In the genomic region with DNA sequence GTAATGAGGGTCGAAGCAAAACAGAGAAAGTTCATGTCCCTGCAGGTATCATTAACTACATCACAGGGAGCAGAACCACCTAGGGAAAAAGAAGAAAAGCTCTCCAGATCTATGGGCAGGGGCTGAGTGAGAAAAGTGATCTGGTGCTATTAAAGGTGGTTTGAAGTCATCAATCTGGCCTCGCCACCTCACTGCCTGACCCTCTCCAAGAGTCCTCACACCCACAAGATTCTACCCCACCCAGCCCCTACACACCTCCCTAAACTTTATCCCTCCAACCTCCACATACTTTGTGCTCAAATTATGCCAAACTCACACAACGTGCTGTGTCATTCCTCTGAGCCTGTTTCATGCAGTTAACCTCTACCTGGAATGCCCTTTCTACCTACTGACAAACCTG, we compare ENCODE assay signal across 19 cellular contexts. TPM values are rescaled to one million over a fixed set of nuclear protein-coding genes. Genes with fewer than 3 reads are reported as not detected.
DNase-seq lines count a peak whose midpoint lies in the region; ATAC-seq, FAIRE-seq and TF ChIP-seq lines count a peak whose summit lies in the region.
"Had no signal": no experiment of that assay in that cellular context is flagged by ENCODE, and none has a peak within 500 bp of the region (broad histone marks: within the 10 kb centered on the region; RNA-seq: fewer than 3 reads in every experiment).

No MANE protein-coding gene starts in this region.

- dilution Hi-C loops in keratinocyte (cut with MboI; ENCODE audit: extremely low pct_ligation_motif_present, low sequenced_read_pairs), result no loop called here

- H3K9me3 Mint-ChIP-seq in Calu3 (ENCODE audit: low read depth, unreplicated experiment), result no peaks in the 10 kb centered on the region

- H3K27ac Mint-ChIP-seq in Calu3 (ENCODE audit: unreplicated experiment), result peak overlapping the region; percentile 64
- H3K27ac Mint-ChIP-seq: CD4-positive, alpha-beta memory T cell; H9 had no signal

- FAIRE-seq in keratinocyte (lab: Jason Lieb, UNC), result peak; percentile 78

- TF ChIP-seq CTCF in Calu3 (IDR thresholded peaks at IDR 0.05; ENCODE audit: unreplicated experiment) (no peak), PC-9 (conservative IDR thresholded peaks at IDR 0.05) (no peak), keratinocyte (optimal IDR thresholded peaks at IDR 0.05 in 1 of 3, IDR thresholded peaks at IDR 0.05 in 1 of 3, conservative IDR thresholded peaks at IDR 0.05 in 1 of 3; ENCODE audit: extremely low read depth in 1 of 3, insufficient read depth in 2 of 3, low read length in 3 of 3) (no peak), osteoblast (IDR thresholded peaks at IDR 0.05; ENCODE audit: extremely low read depth, low read depth, low read length) (no peak)

- H3K4me2 ChIP-seq in PC-9 (peak overlapping the region; percentile 76), keratinocyte (ENCODE audit: control insufficient read depth, extremely low read depth, insufficient read depth, low read depth, low read length) (peak overlapping the region; percentile 61), osteoblast (ENCODE audit: insufficient read depth, low read length) (no peak overlapping the region)

- H3K27ac ChIP-seq in PC-9 (peak overlapping the region; percentile 68), keratinocyte (ENCODE audit: control insufficient read depth, insufficient read depth, low read length) (no peak overlapping the region), osteoblast (ENCODE audit: low read depth, low read length) (no peak overlapping the region)

- H3K4me3 Mint-ChIP-seq in Calu3 (ENCODE audit: low read depth, unreplicated experiment), result peak overlapping the region; percentile 97

- BruUV-seq in Calu3 (replicated peaks; lab: Mats Ljungman, UMichigan) (no TSS peak), PC-9 (replicated peaks; lab: Mats Ljungman, UMichigan) (no TSS peak)

- H3K9me2 ChIP-seq in PC-9 (ENCODE audit: insufficient read depth), result no peaks in the 10 kb centered on the region

- H3K9me3 ChIP-seq in PC-9 (ENCODE audit: insufficient read depth, low read depth), result no peaks in the 10 kb centered on the region
- no peaks in the 10 kb centered on the region for H3K9me3 ChIP-seq in keratinocyte (ENCODE audit: control insufficient read depth, low read depth, low read length)
- no peaks in the 10 kb centered on the region for H3K9me3 ChIP-seq in osteoblast (ENCODE audit: low read depth, low read length)

- H3K36me3 Mint-ChIP-seq in Calu3 (ENCODE audit: insufficient read depth, unreplicated experiment), result peaks cover 27% of the 10 kb centered on the region
- H3K36me3 Mint-ChIP-seq: CD4-positive, alpha-beta memory T cell had no signal

- no peak for ATAC-seq in GM21515 (IDR thresholded peaks at IDR 0.05; ENCODE audit: unreplicated experiment)
- ATAC-seq: Panc1 had no signal

- H2AFZ ChIP-seq in PC-9 (no peak overlapping the region), keratinocyte (ENCODE audit: control insufficient read depth, low read length) (no peak overlapping the region), osteoblast (ENCODE audit: low read length) (no peak overlapping the region)

- no peak overlapping the region for H3K9ac ChIP-seq in keratinocyte (ENCODE audit: control insufficient read depth, extremely low read depth, insufficient read depth, low read length)

- H3K27me3 Mint-ChIP-seq in Calu3 (ENCODE audit: unreplicated experiment), result peaks cover 3% of the 10 kb centered on the region

- H4K20me1 ChIP-seq in PC-9 (ENCODE audit: insufficient read depth) (no peaks in the 10 kb centered on the region), keratinocyte (ENCODE audit: control insufficient read depth, extremely low read depth, insufficient read depth, low read length) (no peaks in the 10 kb centered on the region), osteoblast (ENCODE audit: insufficient read depth, low read length) (no peaks in the 10 kb centered on the region)

- H3K27me3 ChIP-seq in PC-9 (ENCODE audit: insufficient read depth, low read depth), result no peaks in the 10 kb centered on the region
- H3K27me3 ChIP-seq in keratinocyte (ENCODE audit: control insufficient read depth, extremely low read depth, insufficient read depth, low read length), result no peaks in the 10 kb centered on the region
- peaks cover 49% of the 10 kb centered on the region for H3K27me3 ChIP-seq in osteoblast (ENCODE audit: insufficient read depth, low read length)

- no peaks in the 10 kb centered on the region for H3K9me1 ChIP-seq in keratinocyte (ENCODE audit: control insufficient read depth, extremely low read depth, insufficient read depth, low read length)

- H3K36me3 ChIP-seq in PC-9 (ENCODE audit: low read depth), result no peaks in the 10 kb centered on the region
- H3K36me3 ChIP-seq in keratinocyte (ENCODE audit: control insufficient read depth in 2 of 2, extremely low read depth in 1 of 2, insufficient read depth in 2 of 2, low read length in 2 of 2), result no peaks in the 10 kb centered on the region
- H3K36me3 ChIP-seq in osteoblast (ENCODE audit: insufficient read depth, low read length), result no peaks in the 10 kb centered on the region

- peaks cover 62% of the 10 kb centered on the region for H3K4me1 Mint-ChIP-seq in Calu3 (ENCODE audit: low read depth, unreplicated experiment)

- H3K4me1 ChIP-seq in PC-9 (replicated peaks; ENCODE audit: insufficient read depth), result peaks cover 59% of the 10 kb centered on the region
- peaks cover 16% of the 10 kb centered on the region for H3K4me1 ChIP-seq in keratinocyte (ENCODE audit: control insufficient read depth, extremely low read depth, insufficient read depth, low read length)
- no peaks in the 10 kb centered on the region for H3K4me1 ChIP-seq in osteoblast (ENCODE audit: insufficient read depth, low read length)

- POLR2A ChIA-PET in PC-9 (lab: Charles Lee; ENCODE audit: unreplicated experiment), result no interaction called here

- CTCF ChIA-PET in Calu3 (lab: Charles Lee) (interaction anchor here (1.0 kb wide), 1 partner anchor 424 kb away, joined by 4 read pairs; no protein-coding TSS in a partner anchor), PC-9 (lab: Charles Lee) (no interaction called here)

- DNase-seq in Calu3 (no peak), PC-9 (peak in 1 of 2 experiments; percentile 82), keratinocyte (ENCODE audit: low read depth, low spot score) (no peak), osteoblast (ENCODE audit: insufficient read length, low spot score, missing footprints) (peak; percentile 62), NCI-H345 treated with DMSO at 0.1 percent for 48 hours (lab: John Stamatoyannopoulos, UW; ENCODE audit: unreplicated experiment) (no peak), cerebellar cortex (ENCODE audit: low spot score) (no peak)
- no peak for DNase-seq in NK-92 treated with Interleukin-12 subunit alpha and Interleukin-12 subunit beta, amount 100 ng/mL, for 24 hours (lab: John Stamatoyannopoulos, UW)
- DNase-seq: AML-193; CD4-positive, alpha-beta memory T cell; H9; IMR-90; NCI-H1417; NCI-H1930; NCI-H2171 treated with DMSO at 0.1 percent for 48 hours; NCI-H526; Right ventricle myocardium superior had no signal

- H3K79me2 ChIP-seq in PC-9 (ENCODE audit: low read depth), result peaks cover 63% of the 10 kb centered on the region
- H3K79me2 ChIP-seq in keratinocyte (ENCODE audit: control insufficient read depth, insufficient read depth, low read length), result peaks cover 32% of the 10 kb centered on the region
- no peaks in the 10 kb centered on the region for H3K79me2 ChIP-seq in osteoblast (ENCODE audit: insufficient read depth, low read length)

- intact Hi-C loops in Calu3 (cut with micrococcal nuclease; ENCODE audit: unreplicated experiment), result loop anchor here (5.0 to 10.0 kb wide), 2 partner anchors 131 to 159 kb away; no protein-coding TSS in a partner anchor
- intact Hi-C loops in PC-9 (cut with micrococcal nuclease; ENCODE audit: unreplicated experiment), result loop anchor here (10.0 kb wide), 1 partner anchor 261 kb away; no protein-coding TSS in a partner anchor

- peaks cover 46% of the 10 kb centered on the region for H3F3A ChIP-seq in PC-9 (ENCODE audit: insufficient read depth, low read depth)

- H3K4me3 ChIP-seq in PC-9, result peak overlapping the region; percentile 66; the same call in 1 of the 2 replicates
- no peak overlapping the region for H3K4me3 ChIP-seq in keratinocyte (ENCODE audit: control insufficient read depth in 2 of 3, extremely low read depth in 1 of 3, insufficient read depth in 2 of 3, low read depth in 1 of 3, low read length in 3 of 3)
- H3K4me3 ChIP-seq in osteoblast (ENCODE audit: insufficient read depth, low read length), result no peak overlapping the region

RNA-seq across cellular contexts. Expression of a gene that starts 2.2 kb away (rescaled TPM):
- total RNA-seq in Calu3 (2022), result 50.3 and 61.9 TPM in 2 replicates
- 2.4 and 3.1 TPM in 2 replicates for total RNA-seq in PC-9 (2021)
- 27.4 to 40.5 TPM (median 34.0 TPM) in 3 replicates for polyA plus RNA-seq in keratinocyte
- polyA plus RNA-seq in keratinocyte (2011; ENCODE audit: low read depth), result 12.6 TPM
- polyA plus RNA-seq in keratinocyte (2011; cell fraction: cytosol; rRNA removed), result 21.4 and 21.7 TPM in 2 replicates
- 47.6 and 54.4 TPM in 2 replicates for polyA plus RNA-seq in keratinocyte (2011; cell fraction: nucleus; rRNA removed)
- 13.7 and 35.4 TPM in 2 replicates for polyA plus RNA-seq in keratinocyte (2012; ENCODE audit: low replicate concordance)
- polyA minus RNA-seq in keratinocyte, result 44.6 to 64.1 TPM (median 63.8 TPM) in 3 replicates
- polyA minus RNA-seq in keratinocyte (2011; cell fraction: cytosol; rRNA and poly(A)+ RNA removed), result 36.6 TPM
- 34.5 and 41.9 TPM in 2 replicates for polyA minus RNA-seq in keratinocyte (2011; cell fraction: nucleus; rRNA and poly(A)+ RNA removed)
- total RNA-seq in osteoblast, result not detected in 2 replicates
- total RNA-seq: LHCN-M2 had no signal
- polyA plus RNA-seq: CD4-positive, alpha-beta memory T cell had no signal

Comparison
In these comparisons a context has a peak if more than half of its experiments do, and no peak if none do; other contexts are left out.
1. RNA of a gene that starts 2.2 kb away (total RNA-seq): 50.3 to 61.9 TPM in Calu3; 2.4 to 3.1 TPM in PC-9 and not detected in osteoblast; every median in the first group is over 10 times any median in the second.